1 cellular context compared by ENCODE assay signal in the genomic region with DNA sequence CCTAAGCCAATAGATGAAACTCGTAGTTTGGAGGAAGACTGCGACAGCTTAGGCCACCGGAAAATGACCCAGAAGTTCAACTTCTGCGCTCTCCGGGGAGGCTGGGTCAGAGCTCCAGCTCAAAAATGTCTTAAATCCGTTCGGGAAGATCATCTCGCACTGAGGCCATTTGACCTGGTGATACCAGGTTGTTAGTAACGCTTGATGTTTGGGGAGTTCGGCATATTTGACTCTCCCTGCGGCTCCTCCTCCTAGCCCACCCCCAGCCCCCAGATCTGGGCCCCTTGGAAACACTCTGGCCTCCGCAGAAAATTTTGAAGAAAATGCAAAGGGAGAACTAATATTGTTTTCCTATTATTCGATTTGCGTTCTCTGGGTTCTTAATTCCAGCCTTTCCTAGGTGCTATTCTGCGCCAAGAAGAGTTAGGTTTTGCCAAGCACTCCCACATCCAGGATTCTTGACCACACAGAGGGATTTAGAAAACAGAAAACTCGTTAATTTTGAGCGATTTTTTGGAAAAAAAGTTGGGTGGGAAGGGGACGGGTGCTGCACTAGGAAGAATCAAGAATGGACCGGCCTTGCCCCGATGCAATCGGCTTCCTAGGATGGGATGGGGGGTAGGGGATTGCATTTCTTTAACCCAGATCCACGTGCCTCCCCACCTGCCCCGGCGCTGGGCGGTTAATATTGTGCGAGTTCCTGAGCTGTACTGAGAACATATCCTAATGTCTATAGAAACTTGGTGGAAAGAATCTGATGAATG.
A peak's percentile ranks its signal among the peaks of the same experiment; 100 is the strongest.
TF ChIP-seq lines count a peak whose summit lies in the region.

No MANE protein-coding gene starts in this region.

TF ChIP-seq in GM12878, 131 proteins besides CTCF, POLR2A, EP300 and RAD21:
- peak; percentile 6 for TF ChIP-seq SUZ12 (IDR thresholded peaks at IDR 0.05; ENCODE audit: unreplicated experiment)
- TF ChIP-seq, protein P1, sequence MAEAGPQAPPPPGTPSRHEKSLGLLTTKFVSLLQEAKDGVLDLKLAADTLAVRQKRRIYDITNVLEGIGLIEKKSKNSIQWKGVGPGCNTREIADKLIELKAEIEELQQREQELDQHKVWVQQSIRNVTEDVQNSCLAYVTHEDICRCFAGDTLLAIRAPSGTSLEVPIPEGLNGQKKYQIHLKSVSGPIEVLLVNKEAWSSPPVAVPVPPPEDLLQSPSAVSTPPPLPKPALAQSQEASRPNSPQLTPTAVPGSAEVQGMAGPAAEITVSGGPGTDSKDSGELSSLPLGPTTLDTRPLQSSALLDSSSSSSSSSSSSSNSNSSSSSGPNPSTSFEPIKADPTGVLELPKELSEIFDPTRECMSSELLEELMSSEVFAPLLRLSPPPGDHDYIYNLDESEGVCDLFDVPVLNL (IDR thresholded peaks at IDR 0.05; ENCODE audit: low read depth, low read length) = no peak
